Comparison of ENCODE assay signal across 2 cellular contexts in the genomic region with DNA sequence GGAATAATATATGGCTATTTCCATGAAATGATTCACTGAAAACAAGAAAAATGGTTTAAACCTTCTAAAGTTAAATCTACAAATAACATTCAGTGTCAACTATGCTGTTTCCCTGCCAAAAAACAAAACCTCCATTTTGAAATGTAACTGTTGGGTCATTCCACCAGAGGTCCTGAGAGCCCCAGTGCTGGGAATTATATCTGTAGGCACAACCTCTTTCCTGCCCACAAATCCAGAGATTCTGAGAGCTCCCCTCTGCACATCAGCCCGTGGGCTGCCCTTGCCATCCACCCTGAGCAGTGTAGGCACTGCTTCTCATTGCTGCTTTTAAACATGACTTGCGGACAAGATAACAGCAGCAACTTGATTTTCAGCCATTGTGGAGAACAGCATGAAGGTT.
TF ChIP-seq lines count a peak whose summit lies in the region.

No MANE protein-coding gene starts in this region.

TF ChIP-seq in SK-N-SH, 30 proteins besides CTCF, POLR2A, EP300 and RAD21:
- TF ChIP-seq, protein P1, sequence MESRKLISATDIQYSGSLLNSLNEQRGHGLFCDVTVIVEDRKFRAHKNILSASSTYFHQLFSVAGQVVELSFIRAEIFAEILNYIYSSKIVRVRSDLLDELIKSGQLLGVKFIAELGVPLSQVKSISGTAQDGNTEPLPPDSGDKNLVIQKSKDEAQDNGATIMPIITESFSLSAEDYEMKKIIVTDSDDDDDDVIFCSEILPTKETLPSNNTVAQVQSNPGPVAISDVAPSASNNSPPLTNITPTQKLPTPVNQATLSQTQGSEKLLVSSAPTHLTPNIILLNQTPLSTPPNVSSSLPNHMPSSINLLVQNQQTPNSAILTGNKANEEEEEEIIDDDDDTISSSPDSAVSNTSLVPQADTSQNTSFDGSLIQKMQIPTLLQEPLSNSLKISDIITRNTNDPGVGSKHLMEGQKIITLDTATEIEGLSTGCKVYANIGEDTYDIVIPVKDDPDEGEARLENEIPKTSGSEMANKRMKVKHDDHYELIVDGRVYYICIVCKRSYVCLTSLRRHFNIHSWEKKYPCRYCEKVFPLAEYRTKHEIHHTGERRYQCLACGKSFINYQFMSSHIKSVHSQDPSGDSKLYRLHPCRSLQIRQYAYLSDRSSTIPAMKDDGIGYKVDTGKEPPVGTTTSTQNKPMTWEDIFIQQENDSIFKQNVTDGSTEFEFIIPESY (IDR thresholded peaks at IDR 0.05; ENCODE audit: borderline replicate concordance, low read depth), result no peak
- TF ChIP-seq JUND (IDR thresholded peaks at IDR 0.05) (no peak), ELF1 (IDR thresholded peaks at IDR 0.05) (no peak), POLR2AphosphoS5 (IDR thresholded peaks at IDR 0.05; ENCODE audit: low read depth, low read length) (no peak), YY1 (IDR thresholded peaks at IDR 0.05; ENCODE audit: low read depth) (no peak), GABPA (IDR thresholded peaks at IDR 0.05; ENCODE audit: low read depth) (no peak), FOSL2 (IDR thresholded peaks at IDR 0.05; ENCODE audit: borderline replicate concordance, low read depth) (no peak), RXRA (IDR thresholded peaks at IDR 0.05; ENCODE audit: borderline replicate concordance, low read depth) (no peak), SIN3A (IDR thresholded peaks at IDR 0.05; ENCODE audit: borderline replicate concordance, low read depth, low read length) (no peak), SMC3 (IDR thresholded peaks at IDR 0.05; ENCODE audit: low read depth, low read length) (no peak), TCF12 (IDR thresholded peaks at IDR 0.05) (no peak), FOXJ3 (CRISPR knock-in tag; IDR thresholded peaks at IDR 0.05) (no peak)
- TF ChIP-seq, protein P2, sequence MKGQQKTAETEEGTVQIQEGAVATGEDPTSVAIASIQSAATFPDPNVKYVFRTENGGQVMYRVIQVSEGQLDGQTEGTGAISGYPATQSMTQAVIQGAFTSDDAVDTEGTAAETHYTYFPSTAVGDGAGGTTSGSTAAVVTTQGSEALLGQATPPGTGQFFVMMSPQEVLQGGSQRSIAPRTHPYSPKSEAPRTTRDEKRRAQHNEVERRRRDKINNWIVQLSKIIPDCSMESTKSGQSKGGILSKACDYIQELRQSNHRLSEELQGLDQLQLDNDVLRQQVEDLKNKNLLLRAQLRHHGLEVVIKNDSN (IDR thresholded peaks at IDR 0.05; ENCODE audit: borderline replicate concordance, low read depth), result no peak

TF ChIP-seq in SK-N-SH treated with all-trans-retinoic acid at 6 μM for 48 hours, 23 proteins besides CTCF, POLR2A, EP300 and RAD21 (continued from another document):
- TF ChIP-seq, protein P3, sequence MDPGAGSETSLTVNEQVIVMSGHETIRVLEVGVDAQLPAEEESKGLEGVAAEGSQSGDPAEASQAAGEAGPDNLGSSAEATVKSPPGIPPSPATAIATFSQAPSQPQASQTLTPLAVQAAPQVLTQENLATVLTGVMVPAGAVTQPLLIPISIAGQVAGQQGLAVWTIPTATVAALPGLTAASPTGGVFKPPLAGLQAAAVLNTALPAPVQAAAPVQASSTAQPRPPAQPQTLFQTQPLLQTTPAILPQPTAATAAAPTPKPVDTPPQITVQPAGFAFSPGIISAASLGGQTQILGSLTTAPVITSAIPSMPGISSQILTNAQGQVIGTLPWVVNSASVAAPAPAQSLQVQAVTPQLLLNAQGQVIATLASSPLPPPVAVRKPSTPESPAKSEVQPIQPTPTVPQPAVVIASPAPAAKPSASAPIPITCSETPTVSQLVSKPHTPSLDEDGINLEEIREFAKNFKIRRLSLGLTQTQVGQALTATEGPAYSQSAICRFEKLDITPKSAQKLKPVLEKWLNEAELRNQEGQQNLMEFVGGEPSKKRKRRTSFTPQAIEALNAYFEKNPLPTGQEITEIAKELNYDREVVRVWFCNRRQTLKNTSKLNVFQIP (CRISPR knock-in tag; IDR thresholded peaks at IDR 0.05; ENCODE audit: borderline replicate concordance, low read depth), result no peak
- no peak for TF ChIP-seq SNAI2 (CRISPR knock-in tag; IDR thresholded peaks at IDR 0.05)
- TF ChIP-seq, protein P4, sequence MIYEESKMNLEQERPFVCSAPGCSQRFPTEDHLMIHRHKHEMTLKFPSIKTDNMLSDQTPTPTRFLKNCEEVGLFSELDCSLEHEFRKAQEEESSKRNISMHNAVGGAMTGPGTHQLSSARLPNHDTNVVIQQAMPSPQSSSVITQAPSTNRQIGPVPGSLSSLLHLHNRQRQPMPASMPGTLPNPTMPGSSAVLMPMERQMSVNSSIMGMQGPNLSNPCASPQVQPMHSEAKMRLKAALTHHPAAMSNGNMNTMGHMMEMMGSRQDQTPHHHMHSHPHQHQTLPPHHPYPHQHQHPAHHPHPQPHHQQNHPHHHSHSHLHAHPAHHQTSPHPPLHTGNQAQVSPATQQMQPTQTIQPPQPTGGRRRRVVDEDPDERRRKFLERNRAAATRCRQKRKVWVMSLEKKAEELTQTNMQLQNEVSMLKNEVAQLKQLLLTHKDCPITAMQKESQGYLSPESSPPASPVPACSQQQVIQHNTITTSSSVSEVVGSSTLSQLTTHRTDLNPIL (CRISPR knock-in tag; IDR thresholded peaks at IDR 0.05; ENCODE audit: low read depth), result no peak
- TF ChIP-seq GLIS3 (CRISPR knock-in tag; IDR thresholded peaks at IDR 0.05), result no peak
- no peak for TF ChIP-seq ZFP30 (CRISPR knock-in tag; IDR thresholded peaks at IDR 0.05)
- TF ChIP-seq ZNF8 (CRISPR knock-in tag; IDR thresholded peaks at IDR 0.05), result no peak
- no peak for TF ChIP-seq ARNTL (CRISPR knock-in tag; IDR thresholded peaks at IDR 0.05; ENCODE audit: borderline replicate concordance, low read depth)
- TF ChIP-seq ZNF565 (CRISPR knock-in tag; conservative IDR thresholded peaks at IDR 0.05; ENCODE audit: low read depth), result no peak
- TF ChIP-seq CSDC2 (CRISPR knock-in tag; IDR thresholded peaks at IDR 0.05), result no peak
- TF ChIP-seq TOX (CRISPR knock-in tag; IDR thresholded peaks at IDR 0.05; ENCODE audit: borderline replicate concordance), result no peak
- no peak for TF ChIP-seq ZC3H10 (CRISPR knock-in tag; IDR thresholded peaks at IDR 0.05)
- no peak for TF ChIP-seq OSR1 (CRISPR knock-in tag; IDR thresholded peaks at IDR 0.05)
- TF ChIP-seq ESRRG (CRISPR knock-in tag; IDR thresholded peaks at IDR 0.05), result no peak
- no peak for TF ChIP-seq TCF4 (CRISPR knock-in tag; IDR thresholded peaks at IDR 0.05; ENCODE audit: borderline replicate concordance)
TF ChIP-seq in SK-N-SH treated with all-trans-retinoic acid at 6 μM for 48 hours: peak in this region for 0.
